ENCODE assay signal across 9 cellular contexts in genomic region chr7:116395125-116395791, GRCh38.
DNase-seq lines count a peak whose midpoint lies in the region; FAIRE-seq and TF ChIP-seq lines count a peak whose summit lies in the region.
"Had no signal": no experiment of that assay in that cellular context is flagged by ENCODE, and none has a peak within 500 bp of the region (broad histone marks: within the 10 kb centered on the region; RNA-seq: fewer than 3 reads in every experiment).

No MANE protein-coding gene starts in this region.

- intact Hi-C loops in left ventricle myocardium inferior (cut with micrococcal nuclease) (no loop called here), cardiac septum (cut with DNase I) (no loop called here)

- no peak for FAIRE-seq in GM12891 (lab: Jason Lieb, UNC)

- H3K4me1 ChIP-seq in left ventricle myocardium inferior, result peaks cover 59% of the 10 kb centered on the region

- no peak for TF ChIP-seq CTCF in left ventricle myocardium inferior (IDR thresholded peaks at IDR 0.05; ENCODE audit: borderline replicate concordance)

- peak overlapping the region; percentile 78 for H3K27ac ChIP-seq in left ventricle myocardium inferior (replicated peaks)

- H3K36me3 ChIP-seq in left ventricle myocardium inferior, result no peaks in the 10 kb centered on the region

- no peaks in the 10 kb centered on the region for H3K27me3 ChIP-seq in left ventricle myocardium inferior (ENCODE audit: low read depth)

- TF ChIP-seq POLR2A in GM12891 (IDR thresholded peaks at IDR 0.05; ENCODE audit: low read depth, low read length), result no peak

- no peak overlapping the region for H3K4me3 ChIP-seq in left ventricle myocardium inferior

- peaks cover 7% of the 10 kb centered on the region for H3K9me3 ChIP-seq in left ventricle myocardium inferior (replicated peaks)

- DNase-seq in left ventricle myocardium inferior (no peak), cardiac septum (ENCODE audit: low spot score) (no peak), amniotic epithelial cell (ENCODE audit: low read depth) (peak; percentile 92), iPS DF 4.7 (ENCODE audit: extremely low read depth, low spot score) (peak; percentile 5), GM12891 (ENCODE audit: insufficient read length, low spot score) (no peak), NCI-H1105 treated with DMSO at 0.1 percent for 48 hours (lab: John Stamatoyannopoulos, UW) (no peak), DMS114 treated with DMSO at 0.1 percent for 48 hours (lab: John Stamatoyannopoulos, UW; ENCODE audit: unreplicated experiment) (no peak)
- no peak for DNase-seq in stimulated activated CD4-positive, alpha-beta T cell treated with anti-CD3 and anti-CD28 coated beads, Interleukin-12 subunit alpha, Interleukin-12 subunit beta, amount 100 ng/mL, for 4 hours
- DNase-seq: CD4-positive, CD25-positive, alpha-beta regulatory T cell had no signal

TF ChIP-seq in GM12891, 5 proteins besides CTCF, POLR2A, EP300 and RAD21:
- TF ChIP-seq POU2F2 (IDR thresholded peaks at IDR 0.05; ENCODE audit: low read depth, low read length), result no peak
TF ChIP-seq in GM12891: peak in this region for 0.

Comparison
In these comparisons a context has a peak if more than half of its experiments do, and no peak if none do; other contexts are left out.
1. DNase-seq: peak in amniotic epithelial cell (single experiment) and iPS DF 4.7 (single experiment); none in left ventricle myocardium inferior (single experiment), cardiac septum (single experiment), stimulated activated CD4-positive, alpha-beta T cell treated with anti-CD3 and anti-CD28 coated beads, Interleukin-12 subunit alpha, Interleukin-12 subunit beta, amount 100 ng/mL, for 4 hours (single experiment), GM12891 (single experiment), NCI-H1105 treated with DMSO at 0.1 percent for 48 hours (single experiment) and DMS114 treated with DMSO at 0.1 percent for 48 hours (single experiment).